12 cellular contexts compared by ENCODE assay signal in genomic region chr2:101762451-101763171, GRCh38.
DNase-seq lines count a peak whose midpoint lies in the region; ATAC-seq and TF ChIP-seq lines count a peak whose summit lies in the region.
"Had no signal": no experiment of that assay in that cellular context is flagged by ENCODE, and none has a peak within 500 bp of the region (broad histone marks: within the 10 kb centered on the region; RNA-seq: fewer than 3 reads in every experiment).

No MANE protein-coding gene starts in this region.

- TF ChIP-seq POLR2A in Peyer's patch (IDR thresholded peaks at IDR 0.05) = no peak

- no peaks in the 10 kb centered on the region for H3K36me3 ChIP-seq in lung (ENCODE audit: control insufficient read depth in 2 of 2, insufficient read depth in 2 of 2, low read length in 2 of 2)
- no peaks in the 10 kb centered on the region for H3K36me3 ChIP-seq in Peyer's patch
- H3K36me3 ChIP-seq: colonic mucosa had no signal

- H3K4me3 ChIP-seq in lung = no peak overlapping the region
- no peak overlapping the region for H3K4me3 ChIP-seq in Peyer's patch
- H3K4me3 ChIP-seq: colonic mucosa had no signal

- H3K27me3 Mint-ChIP-seq in IgD-negative memory B cell = no peaks in the 10 kb centered on the region

- peak overlapping the region; percentile 3 to 72 (median 65) for H3K27ac Mint-ChIP-seq in IgD-negative memory B cell

- no peaks in the 10 kb centered on the region for H3K9me3 ChIP-seq in lung (ENCODE audit: control insufficient read depth in 2 of 2, insufficient read depth in 1 of 2, low read length in 1 of 2)
- no peaks in the 10 kb centered on the region for H3K9me3 ChIP-seq in Peyer's patch
- H3K9me3 ChIP-seq: colonic mucosa had no signal

- no peaks in the 10 kb centered on the region for H3K9me3 Mint-ChIP-seq in IgD-negative memory B cell
- H3K9me3 Mint-ChIP-seq: immature natural killer cell had no signal

- H3K4me1 Mint-ChIP-seq in IgD-negative memory B cell = peaks cover 54 to 69% (median 62%) of the 10 kb centered on the region in 3 donors

- peaks cover 16 to 42% of the 10 kb centered on the region in 2 donors for H3K4me1 ChIP-seq in lung (ENCODE audit: control insufficient read depth in 2 of 2, insufficient read depth in 2 of 2, low read length in 2 of 2)
- H3K4me1 ChIP-seq in Peyer's patch = peaks cover 0 to 28% (median 6%) of the 10 kb centered on the region in 4 donors
- H3K4me1 ChIP-seq: colonic mucosa had no signal

- H3K27ac ChIP-seq in caudate nucleus (ENCODE audit: low read depth, low read length) (peak overlapping the region; percentile 84), lung (ENCODE audit: low read depth in 1 of 2, low read length in 1 of 2) (peak overlapping the region; percentile 1 to 54), substantia nigra (ENCODE audit: low read depth, low read length, poor library complexity, severe bottlenecking) (peak overlapping the region; percentile 83), Peyer's patch (peak overlapping the region in 1 of 4 donors; percentile 5)
- H3K27ac ChIP-seq: colonic mucosa, HL-60 had no signal

- H3K4me3 Mint-ChIP-seq in IgD-negative memory B cell = peak overlapping the region in 1 of 4 donors; percentile 72
- H3K4me3 Mint-ChIP-seq: immature natural killer cell had no signal

- H3K27me3 ChIP-seq in lung (ENCODE audit: control insufficient read depth, insufficient read depth) (no peaks in the 10 kb centered on the region), Peyer's patch (no peaks in the 10 kb centered on the region)
- H3K27me3 ChIP-seq: colonic mucosa had no signal

- ATAC-seq in lung (ENCODE audit: insufficient read depth, low FRiP score) = no peak
- ATAC-seq in GM19463 (IDR thresholded peaks at IDR 0.05; ENCODE audit: unreplicated experiment) = no peak

- WGBS in lung, 2 donors = 58 to 60% methylated on average over 4 of the region's 4 CpGs

- TF ChIP-seq CTCF in lung (IDR thresholded peaks at IDR 0.05; ENCODE audit: control extremely low read depth, extremely low read depth) = no peak
- TF ChIP-seq CTCF in Peyer's patch (IDR thresholded peaks at IDR 0.05) = no peak

- DNase-seq in caudate nucleus (lab: John Stamatoyannopoulos, UW) (peak in 12 of 61 donors; percentile 11 to 73 (median 48)), lung (ENCODE audit: low spot score) (no peak), substantia nigra (lab: John Stamatoyannopoulos, UW) (peak in 7 of 49 donors; percentile 35 to 57 (median 45)), Peyer's patch (no peak)
- DNase-seq in stimulated activated CD4-positive, alpha-beta T cell treated with anti-CD3 and anti-CD28 coated beads, Interleukin-4, amount 100 ng/mL, for 24 hours = no peak
- no peak for DNase-seq in activated CD8-positive, alpha-beta memory T cell treated with anti-CD3 and anti-CD28 coated beads for 24 hours
- DNase-seq: colonic mucosa, immature natural killer cell, NCI-H1930 had no signal

- peaks cover 4% of the 10 kb centered on the region for H3K36me3 Mint-ChIP-seq in IgD-negative memory B cell
- H3K36me3 Mint-ChIP-seq: immature natural killer cell had no signal
